Comparison of ENCODE assay signal across 36 cellular contexts in genomic region chr7:151319189-151319588, GRCh38.
"Had no signal": no experiment of that assay in that cellular context is flagged by ENCODE, and none has a peak within 500 bp of the region (broad histone marks: within the 10 kb centered on the region; RNA-seq: fewer than 3 reads in every experiment).

No MANE protein-coding gene starts in this region.

- H3K27ac Mint-ChIP-seq: activated B cell treated with CpG ODN at 0.5 μM for 24 hours; activated CD4-positive, alpha-beta memory T cell treated with anti-CD3 and anti-CD28 coated beads for 36 hours; activated CD4-positive, alpha-beta T cell treated with anti-CD3 and anti-CD28 coated beads, Interleukin-2, amount 10 ng/mL, durations not matched to agents 24 days and 14 days; activated CD8-positive, alpha-beta T cell treated with anti-CD3 and anti-CD28 coated beads for 36 hours; activated naive CD4-positive, alpha-beta T cell treated with anti-CD3 and anti-CD28 coated beads, Interleukin-2, amount 10 ng/mL, durations not matched to agents 7 days and 5 days; activated naive CD4-positive, alpha-beta T cell treated with anti-CD3 and anti-CD28 coated beads, Interleukin-2, amount 50 U/mL, for 24 hours; activated naive CD8-positive, alpha-beta T cell; activated naive CD8-positive, alpha-beta T cell treated with anti-CD3 and anti-CD28 coated beads, Interleukin-2, amount 10 ng/mL, durations not matched to agents 7 days and 5 days; activated naive CD8-positive, alpha-beta T cell treated with anti-CD3 and anti-CD28 coated beads, Interleukin-2, amount 50 U/mL, for 24 hours; activated T-cell treated with anti-CD3 and anti-CD28 coated beads, Interleukin-2, amount 50 U/mL, for 72 hours; activated T-helper 1 cell treated with anti-CD3 and anti-CD28 coated beads, Interleukin-12 subunit alpha, Interleukin-12 subunit beta, Interleukin-2, Interleukin-4 antibody, amounts not matched to agents 30 ng/mL and 10 ng/mL and 1 ng/mL, durations not matched to agents 14 hours and 24 hours and 36 hours; activated T-helper 17 cell treated with anti-CD3 and anti-CD28 coated beads, Interleukin-2, amount 50 U/mL, for 72 hours; brain; T-helper 1 cell treated with Interleukin-12 subunit alpha and Interleukin-12 subunit beta and Interleukin-4 antibody, amounts not matched to agents 30 μg/mL and 1 μg/mL, for 36 hours; T-helper 2 cell treated with Interferon-gamma antibody and Interleukin-4, amounts not matched to agents 5 μg/mL and 100 μg/mL, for 36 hours had no signal

- DNase-seq: activated B cell treated with CpG ODN at 0.5 μM for 24 hours; activated CD4-positive, alpha-beta memory T cell treated with anti-CD3 and anti-CD28 coated beads for 36 hours; activated CD4-positive, alpha-beta T cell treated with anti-CD3 and anti-CD28 coated beads for 4 hours; activated CD4-positive, alpha-beta T cell treated with anti-CD3 and anti-CD28 coated beads, Interleukin-2, amount 10 ng/mL, durations not matched to agents 24 days and 14 days; activated CD4-positive, alpha-beta T cell treated with anti-CD3 and anti-CD28 coated beads, Interleukin-2, amount 50 U/mL, for 1 hour; activated CD4-positive, alpha-beta T cell treated with anti-CD3 and anti-CD28 coated beads, Interleukin-2, amount 50 U/mL, for 4 hours; activated CD4-positive, CD25-positive, alpha-beta regulatory T cell treated with anti-CD3 and anti-CD28 coated beads, Interleukin-2, amount 50 U/mL, for 72 hours; activated CD8-positive, alpha-beta memory T cell treated with anti-CD3 and anti-CD28 coated beads, Interleukin-2, amount 50 U/mL, for 4 hours; activated CD8-positive, alpha-beta T cell treated with anti-CD3 and anti-CD28 coated beads for 36 hours; activated effector memory CD4-positive, alpha-beta T cell treated with anti-CD3 and anti-CD28 coated beads, Interleukin-2, amount 50 U/mL, for 16 hours; activated naive CD4-positive, alpha-beta T cell treated with anti-CD3 and anti-CD28 coated beads, Interleukin-2, amount 10 ng/mL, durations not matched to agents 7 days and 5 days; activated naive CD4-positive, alpha-beta T cell treated with Interleukin-2 at 50 U/mL for 16 hours; activated naive CD8-positive, alpha-beta T cell treated with anti-CD3 and anti-CD28 coated beads, Interleukin-2, amount 10 ng/mL, durations not matched to agents 7 days and 5 days; activated naive CD8-positive, alpha-beta T cell treated with anti-CD3 and anti-CD28 coated beads, Interleukin-2, amount 50 U/mL, for 24 hours; activated T-cell treated with anti-CD3 and anti-CD28 coated beads for 4 hours; activated T-cell treated with anti-CD3 and anti-CD28 coated beads, Interleukin-2, amount 50 U/mL, for 1 hour; activated T-cell treated with anti-CD3 and anti-CD28 coated beads, Interleukin-2, amount 50 U/mL, for 4 hours; activated T-cell treated with anti-CD3 and anti-CD28 coated beads, Interleukin-2, amount 50 U/mL, for 72 hours; amygdala; anterior cingulate cortex; central memory CD4-positive, alpha-beta T cell; T-helper 1 cell; T-helper 2 cell; T-helper 9 cell had no signal

- H3K36me3 Mint-ChIP-seq: activated naive CD4-positive, alpha-beta T cell treated with anti-CD3 and anti-CD28 coated beads, Interleukin-2, amount 10 ng/mL, durations not matched to agents 7 days and 5 days; brain had no signal

- H3K4me3 ChIP-seq: ascending aorta, cardiac muscle cell had no signal

- H3K27me3 Mint-ChIP-seq: activated B cell treated with CpG ODN at 0.5 μM for 24 hours; activated CD4-positive, alpha-beta memory T cell treated with anti-CD3 and anti-CD28 coated beads for 36 hours; activated CD8-positive, alpha-beta T cell treated with anti-CD3 and anti-CD28 coated beads for 36 hours; activated naive CD4-positive, alpha-beta T cell treated with anti-CD3 and anti-CD28 coated beads, Interleukin-2, amount 50 U/mL, for 24 hours; activated naive CD8-positive, alpha-beta T cell; activated naive CD8-positive, alpha-beta T cell treated with anti-CD3 and anti-CD28 coated beads, Interleukin-2, amount 50 U/mL, for 24 hours; activated T-helper 17 cell treated with anti-CD3 and anti-CD28 coated beads, Interleukin-2, amount 50 U/mL, for 72 hours had no signal

- H3K4me1 Mint-ChIP-seq: activated T-helper 17 cell treated with anti-CD3 and anti-CD28 coated beads, Interleukin-2, amount 50 U/mL, for 72 hours; brain had no signal

- H3K4me3 Mint-ChIP-seq: activated B cell treated with CpG ODN at 0.5 μM for 24 hours; activated CD4-positive, alpha-beta memory T cell treated with anti-CD3 and anti-CD28 coated beads for 36 hours; activated CD4-positive, alpha-beta T cell treated with anti-CD3 and anti-CD28 coated beads, Interleukin-2, amount 10 ng/mL, durations not matched to agents 24 days and 14 days; activated CD8-positive, alpha-beta T cell treated with anti-CD3 and anti-CD28 coated beads for 36 hours; activated naive CD4-positive, alpha-beta T cell treated with anti-CD3 and anti-CD28 coated beads, Interleukin-2, amount 10 ng/mL, durations not matched to agents 7 days and 5 days; activated naive CD4-positive, alpha-beta T cell treated with anti-CD3 and anti-CD28 coated beads, Interleukin-2, amount 50 U/mL, for 24 hours; activated naive CD8-positive, alpha-beta T cell; activated naive CD8-positive, alpha-beta T cell treated with anti-CD3 and anti-CD28 coated beads, Interleukin-2, amount 10 ng/mL, durations not matched to agents 7 days and 5 days; activated naive CD8-positive, alpha-beta T cell treated with anti-CD3 and anti-CD28 coated beads, Interleukin-2, amount 50 U/mL, for 24 hours; activated T-cell treated with anti-CD3 and anti-CD28 coated beads, Interleukin-2, amount 50 U/mL, for 4 hours; activated T-cell treated with anti-CD3 and anti-CD28 coated beads, Interleukin-2, amount 50 U/mL, for 72 hours; activated T-helper 1 cell treated with anti-CD3 and anti-CD28 coated beads, Interleukin-12 subunit alpha, Interleukin-12 subunit beta, Interleukin-2, Interleukin-4 antibody, amounts not matched to agents 30 ng/mL and 10 ng/mL and 1 ng/mL, durations not matched to agents 14 hours and 24 hours and 36 hours; activated T-helper 17 cell treated with anti-CD3 and anti-CD28 coated beads, Interleukin-2, amount 50 U/mL, for 72 hours; brain; T-helper 1 cell treated with Interleukin-12 subunit alpha and Interleukin-12 subunit beta and Interleukin-4 antibody, amounts not matched to agents 30 μg/mL and 1 μg/mL, for 36 hours; T-helper 2 cell treated with Interferon-gamma antibody and Interleukin-4, amounts not matched to agents 5 μg/mL and 100 μg/mL, for 36 hours had no signal

- H3K27ac ChIP-seq: ascending aorta, cardiac muscle cell, VCaP had no signal

- FAIRE-seq: bronchial epithelial cell, TTC549 had no signal

- H3K36me3 ChIP-seq: ascending aorta, cardiac muscle cell had no signal

- ATAC-seq: activated CD8-positive, alpha-beta T cell treated with anti-CD3 and anti-CD28 coated beads for 36 hours; activated naive CD8-positive, alpha-beta T cell treated with anti-CD3 and anti-CD28 coated beads, Interleukin-2, amount 50 U/mL, for 24 hours; activated T-cell treated with anti-CD3 and anti-CD28 coated beads, Interleukin-2, amount 50 U/mL, for 4 hours; activated T-cell treated with anti-CD3 and anti-CD28 coated beads, Interleukin-2, amount 50 U/mL, for 72 hours; activated T-helper 17 cell treated with anti-CD3 and anti-CD28 coated beads, Interleukin-2, amount 50 U/mL, for 72 hours had no signal

- H3K9me3 Mint-ChIP-seq: activated naive CD4-positive, alpha-beta T cell treated with anti-CD3 and anti-CD28 coated beads, Interleukin-2, amount 50 U/mL, for 24 hours had no signal

- H3K27me3 ChIP-seq: ascending aorta, cardiac muscle cell had no signal
